8 cellular contexts compared by ENCODE assay signal in genomic region chr14:104926619-104927431, GRCh38. TPM values are rescaled to one million over a fixed set of nuclear protein-coding genes. Genes with fewer than 3 reads are reported as not detected.
DNase-seq lines count a peak whose midpoint lies in the region; ATAC-seq, FAIRE-seq and TF ChIP-seq lines count a peak whose summit lies in the region.
"Had no signal": no experiment of that assay in that cellular context is flagged by ENCODE, and none has a peak within 500 bp of the region (broad histone marks: within the 10 kb centered on the region; RNA-seq: fewer than 3 reads in every experiment).

No MANE protein-coding gene starts in this region.

- H2AFZ ChIP-seq in OCI-LY3 (ENCODE audit: low read depth, low read length) (no peak overlapping the region), neuronal stem cell (ENCODE audit: low read length) (no peak overlapping the region)

- H3K4me2 ChIP-seq in OCI-LY3 (ENCODE audit: low read length): peak overlapping the region; percentile 89
- H3K4me2 ChIP-seq in neuronal stem cell (ENCODE audit: insufficient read depth, low read length, poor library complexity, severe bottlenecking): no peak overlapping the region

- peak overlapping the region; percentile 49 for H2BK15ac ChIP-seq in neuronal stem cell (ENCODE audit: low read length)

- DNase-seq in neuronal stem cell (ENCODE audit: low spot score): no peak
- no peak for DNase-seq in frontal cortex (ENCODE audit: low spot score in 2 of 2)
- no peak for DNase-seq in effector memory CD4-positive, alpha-beta T cell
- no peak for DNase-seq in activated CD4-positive, alpha-beta T cell treated with anti-CD3 and anti-CD28 coated beads for 1 hour

- peaks cover 37% of the 10 kb centered on the region for H4K20me1 ChIP-seq in OCI-LY3 (ENCODE audit: insufficient read depth, low read length)

- no peak for TF ChIP-seq CTCF in OCI-LY3 (IDR thresholded peaks at IDR 0.05; ENCODE audit: low read depth, low read length)

- ATAC-seq in GM19043 (IDR thresholded peaks at IDR 0.05; ENCODE audit: low read depth, unreplicated experiment) (peak; percentile 86), HG02852 (IDR thresholded peaks at IDR 0.05; ENCODE audit: unreplicated experiment) (peak; percentile 72)

- no peak overlapping the region for H2BK12ac ChIP-seq in neuronal stem cell (ENCODE audit: low read length)

- no peak overlapping the region for H3K18ac ChIP-seq in neuronal stem cell (ENCODE audit: low read length)

- no peak overlapping the region for H4K8ac ChIP-seq in neuronal stem cell (ENCODE audit: low read depth, low read length)

- H3K4ac ChIP-seq in neuronal stem cell (ENCODE audit: low read length): peak overlapping the region; percentile 53

- no peaks in the 10 kb centered on the region for H3K27me3 ChIP-seq in OCI-LY3 (ENCODE audit: low read depth, low read length)
- peaks cover 3 to 35% (median 19%) of the 10 kb centered on the region in 3 experiments for H3K27me3 ChIP-seq in neuronal stem cell (ENCODE audit: control insufficient read depth in 3 of 3, insufficient read depth in 3 of 3, low read depth in 1 of 3, low read length in 3 of 3)
- peaks cover 8% of the 10 kb centered on the region for H3K27me3 ChIP-seq in effector memory CD4-positive, alpha-beta T cell (replicated peaks; ENCODE audit: control insufficient read depth, insufficient read depth, low read length, poor library complexity, severe bottlenecking)

- peak overlapping the region; percentile 53 for H2BK5ac ChIP-seq in neuronal stem cell (ENCODE audit: low read length)

- no peak for FAIRE-seq in frontal cortex (lab: Jason Lieb, UNC)

- H3K9me3 ChIP-seq in OCI-LY3 (ENCODE audit: insufficient read depth, low read length): peaks cover 8% of the 10 kb centered on the region; the same call in 1 of the 2 replicates
- H3K9me3 ChIP-seq in neuronal stem cell (replicated peaks in 1 of 2; ENCODE audit: control insufficient read depth in 2 of 2, insufficient read depth in 1 of 2, low read depth in 1 of 2, low read length in 2 of 2): peaks cover 3 to 6% of the 10 kb centered on the region in 2 donors
- H3K9me3 ChIP-seq in effector memory CD4-positive, alpha-beta T cell (ENCODE audit: control insufficient read depth, low read length): no peaks in the 10 kb centered on the region

- H3K4me3 ChIP-seq in OCI-LY3 (ENCODE audit: low read length) (peak overlapping the region; percentile 80), neuronal stem cell (ENCODE audit: low read length in 2 of 2) (no peak overlapping the region)
- H3K4me3 ChIP-seq in effector memory CD4-positive, alpha-beta T cell (ENCODE audit: insufficient read depth, low read depth, low read length, poor library complexity, severe bottlenecking): no peak overlapping the region

- H3K79me2 ChIP-seq in OCI-LY3 (ENCODE audit: low read length): peaks cover 59% of the 10 kb centered on the region

- H2AK5ac ChIP-seq in neuronal stem cell (ENCODE audit: low read depth, low read length): peak overlapping the region; percentile 75

- H3K14ac ChIP-seq in neuronal stem cell (ENCODE audit: low read length): peak overlapping the region; percentile 71

- peaks cover 5% of the 10 kb centered on the region for H3K79me1 ChIP-seq in neuronal stem cell (ENCODE audit: low read depth, low read length)

- no peak overlapping the region for H3K23ac ChIP-seq in neuronal stem cell (ENCODE audit: low read depth, low read length, poor library complexity)

- H4K91ac ChIP-seq in neuronal stem cell (ENCODE audit: low read depth, low read length, poor library complexity): no peak overlapping the region

- H3K27ac ChIP-seq in OCI-LY3 (ENCODE audit: low read length): peak overlapping the region; percentile 86
- no peak overlapping the region for H3K27ac ChIP-seq in neuronal stem cell (replicated peaks; ENCODE audit: low read length)
- H3K27ac ChIP-seq in effector memory CD4-positive, alpha-beta T cell (ENCODE audit: insufficient read depth, low read length, poor library complexity, severe bottlenecking): no peak overlapping the region

- peak overlapping the region; percentile 98 for H3K9ac ChIP-seq in OCI-LY3 (ENCODE audit: low read length)
- no peak overlapping the region for H3K9ac ChIP-seq in neuronal stem cell (ENCODE audit: low read depth, low read length, poor library complexity)

- no CpG with 5 or more reads among the region's 21 CpGs for WGBS in neuronal stem cell (ENCODE audit: extremely low coverage in 2 of 2, insufficient read length in 2 of 2, insufficient replicate concordance in 1 of 2), 2 donors

- H3K4me1 ChIP-seq in OCI-LY3 (ENCODE audit: low read length) (peaks cover 54% of the 10 kb centered on the region), neuronal stem cell (ENCODE audit: control insufficient read depth in 2 of 2, insufficient read depth in 1 of 2, low read depth in 1 of 2, low read length in 2 of 2) (no peaks in the 10 kb centered on the region)
- H3K4me1 ChIP-seq in effector memory CD4-positive, alpha-beta T cell (ENCODE audit: control insufficient read depth, insufficient read depth, low read length, poor library complexity, severe bottlenecking): no peaks in the 10 kb centered on the region

- peaks cover 65% of the 10 kb centered on the region for H3K36me3 ChIP-seq in OCI-LY3 (replicated peaks; ENCODE audit: low read depth, low read length)
- no peaks in the 10 kb centered on the region for H3K36me3 ChIP-seq in neuronal stem cell (replicated peaks in 1 of 2; ENCODE audit: control insufficient read depth in 2 of 2, insufficient read depth in 2 of 2, low read length in 2 of 2)
- no peaks in the 10 kb centered on the region for H3K36me3 ChIP-seq in effector memory CD4-positive, alpha-beta T cell (ENCODE audit: control insufficient read depth, insufficient read depth, low read length)

- no peak overlapping the region for H2BK120ac ChIP-seq in neuronal stem cell (ENCODE audit: low read depth, low read length)

RNA-seq across cellular contexts. Expression of gene PLD4, which starts 2.1 kb away (rescaled TPM):
- polyA plus RNA-seq in neuronal stem cell (2013, experiment 1 of 2): 0.04 TPM
- polyA plus RNA-seq in neuronal stem cell (2013, experiment 2 of 2): 0.03 TPM
- total RNA-seq in frontal cortex: 3.7 TPM
- total RNA-seq: myocyte had no signal

RNA-seq across cellular contexts. Expression of gene AHNAK2, which starts 51.3 kb away (rescaled TPM):
- 0.43 TPM for polyA plus RNA-seq in neuronal stem cell (2013, experiment 1 of 2)
- polyA plus RNA-seq in neuronal stem cell (2013, experiment 2 of 2): 0.46 TPM
- 20.0 TPM for total RNA-seq in frontal cortex

RNA-seq across cellular contexts. Expression of gene CLBA1, which starts 58.8 kb away (rescaled TPM):
- polyA plus RNA-seq in neuronal stem cell (2013, experiment 1 of 2): 6.1 TPM
- 6.0 TPM for polyA plus RNA-seq in neuronal stem cell (2013, experiment 2 of 2)
- total RNA-seq in frontal cortex: 13.0 TPM
